In the genomic region with DNA sequence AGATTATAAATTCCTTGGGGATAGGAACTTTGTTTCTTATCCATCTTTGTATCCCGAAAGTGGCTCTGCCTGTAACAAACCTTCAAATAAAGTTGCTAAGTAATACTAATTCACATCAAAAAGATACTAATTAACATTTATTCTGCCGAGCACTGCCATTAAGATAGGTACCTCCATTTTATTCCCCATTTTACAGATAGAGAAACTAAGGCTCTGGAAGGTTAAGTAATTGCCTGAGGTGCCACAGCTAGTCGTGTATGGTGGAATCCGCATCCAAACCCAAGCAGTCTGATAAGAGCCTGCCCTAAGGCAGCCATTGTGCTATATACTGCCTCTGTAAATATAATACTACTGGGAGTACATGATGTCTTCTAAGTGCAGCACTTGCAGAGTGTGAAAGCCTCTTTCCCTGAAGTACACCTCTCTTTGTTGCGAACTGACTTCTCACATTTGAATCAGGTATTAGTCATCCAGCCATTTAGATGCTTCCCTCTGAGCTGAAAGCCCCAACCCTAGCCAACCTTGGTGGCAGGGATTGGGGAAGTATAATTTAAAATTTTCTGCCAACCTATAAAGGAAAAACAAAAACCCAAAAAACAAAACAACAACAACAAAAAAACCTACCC, we compare ENCODE assay signal across 10 cellular contexts.
DNase-seq lines count a peak whose midpoint lies in the region; ATAC-seq, FAIRE-seq and TF ChIP-seq lines count a peak whose summit lies in the region.
"Had no signal": no experiment of that assay in that cellular context is flagged by ENCODE, and none has a peak within 500 bp of the region (broad histone marks: within the 10 kb centered on the region; RNA-seq: fewer than 3 reads in every experiment).

No MANE protein-coding gene starts in this region.

- peaks cover 69% of the 10 kb centered on the region for H3K4me1 Mint-ChIP-seq in neural crest cell

- H3K4me2 ChIP-seq in K562 (ENCODE audit: insufficient read depth, low read length): no peak overlapping the region

- H4K20me1 ChIP-seq in K562 (replicated peaks; ENCODE audit: control insufficient read depth, insufficient read depth, low read length): no peaks in the 10 kb centered on the region

- no peaks in the 10 kb centered on the region for H3K9me1 ChIP-seq in K562 (ENCODE audit: control insufficient read depth, insufficient read depth, low read length)

- POLR2A ChIA-PET in K562 (lab: Yijun Ruan, JAX): interaction anchor here (0.5 to 5.0 kb wide), 6 partner anchors 10 to 86 kb away, joined by 3 to 58 read pairs (median 8); no protein-coding TSS in a partner anchor

- CTCF ChIA-PET in K562 (lab: Yijun Ruan, JAX; ENCODE audit: low intra/inter-chr PET ratio): no interaction called here

- TF ChIP-seq RAD21 in K562 (CRISPR knock-in tag; conservative IDR thresholded peaks at IDR 0.05 in 1 of 2, IDR thresholded peaks at IDR 0.05 in 1 of 2): no peak

- FAIRE-seq in K562 (lab: Jason Lieb, UNC): peak; percentile 49

- no peak for ATAC-seq in K562
- ATAC-seq in GM18870 (IDR thresholded peaks at IDR 0.05; ENCODE audit: unreplicated experiment): no peak

- no peaks in the 10 kb centered on the region for H3K27me3 Mint-ChIP-seq in neural crest cell (ENCODE audit: low read depth)

- no peak overlapping the region for H3K27ac ChIP-seq in K562 (ENCODE audit: extremely low read depth, low read depth, low read length)

- no peaks in the 10 kb centered on the region for H3K9me3 Mint-ChIP-seq in neural crest cell

- in situ Hi-C loops in K562 (cut with MboI): no loop called here

- no peaks in the 10 kb centered on the region for H3K79me2 ChIP-seq in K562 (ENCODE audit: control insufficient read depth, insufficient read depth, low read length)

- no peaks in the 10 kb centered on the region for H3K9me3 ChIP-seq in K562 (replicated peaks; ENCODE audit: control insufficient read depth, insufficient read depth, low read depth, low read length)
- H3K9me3 ChIP-seq: psoas muscle had no signal

- H3K36me3 Mint-ChIP-seq in neural crest cell (ENCODE audit: low read depth): no peaks in the 10 kb centered on the region

- no peaks in the 10 kb centered on the region for H3K27me3 ChIP-seq in K562 (ENCODE audit: control insufficient read depth in 2 of 2, insufficient read depth in 2 of 2, low read length in 2 of 2)

- BruUV-seq in K562 (replicated peaks; lab: Mats Ljungman, UMichigan): no TSS peak

- H3K36me3 ChIP-seq in K562 (ENCODE audit: control insufficient read depth, insufficient read depth, low read length): no peaks in the 10 kb centered on the region

- peak; percentile 26 for DNase-seq in DMS53 treated with DMSO at 0.1 percent for 48 hours (lab: John Stamatoyannopoulos, UW; ENCODE audit: unreplicated experiment)
- peak; percentile 72 for DNase-seq in NCI-H1436 (lab: John Stamatoyannopoulos, UW)
- DNase-seq in K562 (ENCODE audit: extremely low read depth in 1 of 4, low spot score in 3 of 4): no peak
- no peak for DNase-seq in neural crest cell (ENCODE audit: low read depth, low spot score)
- no peak for DNase-seq in stimulated activated CD4-positive, alpha-beta T cell treated with anti-CD3 and anti-CD28 coated beads, Interleukin-4, amount 100 ng/mL, for 1 hour
- DNase-seq in HPDE6-E6E7 (ENCODE audit: extremely low spot score): no peak
- DNase-seq in SK-N-DZ (ENCODE audit: low spot score): no peak
- DNase-seq: NCI-H524 treated with DMSO at 0.1 percent for 48 hours, psoas muscle had no signal

- peak overlapping the region; percentile 53 for H3K27ac Mint-ChIP-seq in neural crest cell (ENCODE audit: unreplicated experiment)

- H3K4me3 Mint-ChIP-seq in neural crest cell: peak overlapping the region; percentile 78

- no peak for TF ChIP-seq POLR2A in K562 (conservative IDR thresholded peaks at IDR 0.05)

- peaks cover 24 to 32% of the 10 kb centered on the region in 2 experiments for H3K4me1 ChIP-seq in K562 (replicated peaks in 1 of 2; ENCODE audit: control insufficient read depth in 2 of 2, insufficient read depth in 2 of 2, low read length in 2 of 2)

- no peak overlapping the region for H3K4me3 ChIP-seq in K562

- peak overlapping the region; percentile 54 for H2AFZ ChIP-seq in K562 (ENCODE audit: low read depth, low read length)

- intact Hi-C loops in K562 (cut with micrococcal nuclease): no loop called here

- no peak overlapping the region for H3K9ac ChIP-seq in K562 (ENCODE audit: insufficient read depth in 1 of 2, low read depth in 2 of 2, low read length in 2 of 2)

- TF ChIP-seq CTCF in K562 (IDR thresholded peaks at IDR 0.05 in 2 of 3, conservative IDR thresholded peaks at IDR 0.05 in 1 of 3; ENCODE audit: insufficient read depth in 2 of 3, low read depth in 1 of 3, low read length in 3 of 3) (no peak), neural crest cell (conservative IDR thresholded peaks at IDR 0.05) (no peak)

- WGBS in K562 (ENCODE audit: insufficient coverage, low coverage, missing lambda C conversion rate): 71% methylated on average over 5 of the region's 5 CpGs

- no peak for TF ChIP-seq EP300 in K562 (IDR thresholded peaks at IDR 0.05; ENCODE audit: low read length)

TF ChIP-seq in K562, 482 proteins besides CTCF, POLR2A, EP300 and RAD21:
- no peak for TF ChIP-seq ZNF699 (CRISPR knock-in tag; IDR thresholded peaks at IDR 0.05; ENCODE audit: insufficient replicate concordance)
- no peak for TF ChIP-seq LARP7 (IDR thresholded peaks at IDR 0.05)
- TF ChIP-seq KDM1A (IDR thresholded peaks at IDR 0.05): 0 out of 4 replicates have a peak, but pooled peaks of 1 of the 2 experiments have one; percentile 21
- TF ChIP-seq RBM25 (IDR thresholded peaks at IDR 0.05; ENCODE audit: low read depth, low read length, severe bottlenecking): peak; percentile 64
- TF ChIP-seq FOSL1 (tag; conservative IDR thresholded peaks at IDR 0.05): peak; percentile 19; the same call in 1 of the 2 replicates
- no peak for TF ChIP-seq PYGO2 (tag; IDR thresholded peaks at IDR 0.05)

Comparison
In these comparisons a context has a peak if more than half of its experiments do, and no peak if none do; other contexts are left out.
1. DNase-seq: peak in DMS53 treated with DMSO at 0.1 percent for 48 hours (single experiment) and NCI-H1436 (single experiment); none in K562 (0 of 4), neural crest cell (single experiment), stimulated activated CD4-positive, alpha-beta T cell treated with anti-CD3 and anti-CD28 coated beads, Interleukin-4, amount 100 ng/mL, for 1 hour (single experiment), HPDE6-E6E7 (single experiment) and SK-N-DZ (single experiment).